Comparison of ENCODE assay signal across 17 cellular contexts in genomic region chr2:241908686-241909420, GRCh38. TPM values are rescaled to one million over a fixed set of nuclear protein-coding genes. Genes with fewer than 3 reads are reported as not detected.
DNase-seq lines count a peak whose midpoint lies in the region; ATAC-seq and TF ChIP-seq lines count a peak whose summit lies in the region.
"Had no signal": no experiment of that assay in that cellular context is flagged by ENCODE, and none has a peak within 500 bp of the region (broad histone marks: within the 10 kb centered on the region; RNA-seq: fewer than 3 reads in every experiment).

No MANE protein-coding gene starts in this region.

- H3K4me3 Mint-ChIP-seq in CD14-positive monocyte (peak overlapping the region; percentile 14 to 25), osteocyte (ENCODE audit: unreplicated experiment) (no peak overlapping the region)

- H4K20me1 ChIP-seq in osteoblast (ENCODE audit: insufficient read depth, low read length) = no peaks in the 10 kb centered on the region

- H3K79me2 ChIP-seq in osteoblast (ENCODE audit: insufficient read depth, low read length) = no peaks in the 10 kb centered on the region

- no peak for TF ChIP-seq POLR2A in Peyer's patch (IDR thresholded peaks at IDR 0.05)

- H3K27me3 Mint-ChIP-seq in CD14-positive monocyte (ENCODE audit: low read depth in 3 of 3) (peaks cover 0 to 4% (median 1%) of the 10 kb centered on the region in 3 donors), osteocyte (ENCODE audit: unreplicated experiment) (no peaks in the 10 kb centered on the region)

- no peaks in the 10 kb centered on the region for H3K4me1 Mint-ChIP-seq in CD14-positive monocyte
- no peaks in the 10 kb centered on the region for H3K4me1 Mint-ChIP-seq in osteocyte (ENCODE audit: unreplicated experiment)

- H3K9me3 Mint-ChIP-seq in CD14-positive monocyte (peaks cover 11 to 34% (median 21%) of the 10 kb centered on the region in 7 donors), osteocyte (ENCODE audit: unreplicated experiment) (peaks cover 19% of the 10 kb centered on the region)

- intact Hi-C loops in CD14-positive monocyte (cut with micrococcal nuclease) (no loop called here), A673 (cut with micrococcal nuclease; ENCODE audit: unreplicated experiment) (no loop called here)

- H3K27ac ChIP-seq in Peyer's patch (no peak overlapping the region), osteoblast (ENCODE audit: low read depth, low read length) (no peak overlapping the region), A673 (ENCODE audit: low read depth, low read length, poor library complexity, severe bottlenecking) (no peak overlapping the region)
- H3K27ac ChIP-seq: C4-2B, SJCRH30 had no signal

- no peaks in the 10 kb centered on the region for H3K36me3 ChIP-seq in Peyer's patch
- H3K36me3 ChIP-seq in osteoblast (ENCODE audit: insufficient read depth, low read length) = no peaks in the 10 kb centered on the region
- H3K36me3 ChIP-seq in A673 (ENCODE audit: insufficient read depth, low read length, poor library complexity, severe bottlenecking) = no peaks in the 10 kb centered on the region
- H3K36me3 ChIP-seq: SJCRH30 had no signal

- CTCF ChIA-PET in A673 (lab: Charles Lee) = no interaction called here

- ATAC-seq in left lobe of liver (peak; percentile 7), HG02938 (IDR thresholded peaks at IDR 0.05; ENCODE audit: unreplicated experiment) (no peak), GM21723 (IDR thresholded peaks at IDR 0.05; ENCODE audit: unreplicated experiment) (no peak)
- ATAC-seq: K562 had no signal

- BruUV-seq in A673 (replicated peaks; lab: Mats Ljungman, UMichigan) = no TSS peak

- H3K4me3 ChIP-seq in Peyer's patch = no peak overlapping the region
- H3K4me3 ChIP-seq in osteoblast (ENCODE audit: insufficient read depth, low read length) = no peak overlapping the region
- H3K4me3 ChIP-seq in A673 (ENCODE audit: low read depth, low read length, poor library complexity, severe bottlenecking) = no peak overlapping the region
- H3K4me3 ChIP-seq: K562, SJCRH30 had no signal

- no peak overlapping the region for H3K4me2 ChIP-seq in osteoblast (ENCODE audit: insufficient read depth, low read length)

- H3K27ac Mint-ChIP-seq in CD14-positive monocyte (no peak overlapping the region), osteocyte (ENCODE audit: unreplicated experiment) (no peak overlapping the region)

- no peaks in the 10 kb centered on the region for H3K4me1 ChIP-seq in Peyer's patch
- no peaks in the 10 kb centered on the region for H3K4me1 ChIP-seq in osteoblast (ENCODE audit: insufficient read depth, low read length)
- H3K4me1 ChIP-seq in A673 (ENCODE audit: insufficient read depth, low read length, poor library complexity, severe bottlenecking) = no peaks in the 10 kb centered on the region
- H3K4me1 ChIP-seq: SJCRH30 had no signal

- POLR2A ChIA-PET in A673 (lab: Charles Lee; ENCODE audit: low non-redundant PET) = no interaction called here

- H3K27me3 ChIP-seq in Peyer's patch (no peaks in the 10 kb centered on the region), osteoblast (ENCODE audit: insufficient read depth, low read length) (no peaks in the 10 kb centered on the region), A673 (replicated peaks; ENCODE audit: insufficient read depth, low read depth, low read length, poor library complexity) (no peaks in the 10 kb centered on the region)
- H3K27me3 ChIP-seq: SJCRH30 had no signal

- DNase-seq in CD14-positive monocyte (ENCODE audit: low spot score) (peak; percentile 39), Peyer's patch (peak in 2 of 3 donors; percentile 15 to 32), left lobe of liver (ENCODE audit: low spot score) (peak; percentile 41), osteoblast (ENCODE audit: insufficient read length, low spot score, missing footprints) (peak; percentile 44), A673 (ENCODE audit: low spot score) (no peak), osteocyte (ENCODE audit: extremely low spot score, unreplicated experiment) (no peak)
- DNase-seq: HCEC 1CT, NCI-H1417 treated with DMSO at 0.1 percent for 48 hours, NCI-H1930, NCI-H2171 treated with DMSO at 0.1 percent for 48 hours, NCI-H446 treated with DMSO at 0.1 percent for 48 hours, SJCRH30 had no signal

- H3K36me3 Mint-ChIP-seq in CD14-positive monocyte (peaks cover 2 to 12% of the 10 kb centered on the region in 2 donors), osteocyte (ENCODE audit: unreplicated experiment) (peaks cover 4% of the 10 kb centered on the region)

- H3K9me3 ChIP-seq in Peyer's patch (no peaks in the 10 kb centered on the region), osteoblast (ENCODE audit: low read depth, low read length) (no peaks in the 10 kb centered on the region), A673 (ENCODE audit: low read depth, low read length, poor library complexity, severe bottlenecking) (no peaks in the 10 kb centered on the region)
- H3K9me3 ChIP-seq: SJCRH30 had no signal

- no peak for TF ChIP-seq CTCF in CD14-positive monocyte (IDR thresholded peaks at IDR 0.05)
- TF ChIP-seq CTCF in Peyer's patch (IDR thresholded peaks at IDR 0.05) = no peak
- no peak for TF ChIP-seq CTCF in osteoblast (IDR thresholded peaks at IDR 0.05; ENCODE audit: extremely low read depth, low read depth, low read length)
- no peak for TF ChIP-seq CTCF in A673 (conservative IDR thresholded peaks at IDR 0.05; ENCODE audit: low read depth, low read length)
- TF ChIP-seq CTCF in osteocyte (IDR thresholded peaks at IDR 0.05) = no peak

- no peak overlapping the region for H2AFZ ChIP-seq in osteoblast (ENCODE audit: low read length)

RNA-seq across cellular contexts. Expression of gene RTP5, which starts 39.3 kb away (rescaled TPM):
- polyA plus RNA-seq in CD14-positive monocyte = not detected
- under 1 TPM in 1 of 4 donors, not detected in 3; 0.54 TPM for total RNA-seq in Peyer's patch
- total RNA-seq in left lobe of liver = not detected
- total RNA-seq in osteoblast = not detected in 2 replicates
- 0.20 TPM in 1 of 2 replicates, not detected in the other for total RNA-seq in A673 (2021)
- not detected in 2 replicates for total RNA-seq in osteocyte
- total RNA-seq: Daoy, K562, SJCRH30 had no signal
- polyA plus RNA-seq: K562 had no signal

RNA-seq across cellular contexts. Expression of gene PDCD1, which starts 50.2 kb away (rescaled TPM):
- polyA plus RNA-seq in CD14-positive monocyte = under 1 TPM in 1 of 2 donors, not detected in 1; 0.08 TPM
- 1 to 10 TPM in 2 of 4 donors, not detected in 2; 1.6 to 2.7 TPM for total RNA-seq in Peyer's patch
- 0.18 TPM for total RNA-seq in left lobe of liver
- total RNA-seq in osteoblast = not detected in 2 replicates
- total RNA-seq in A673 (2021) = 0.34 and 0.35 TPM in 2 replicates
- not detected in 2 replicates for total RNA-seq in osteocyte
- total RNA-seq: Daoy had no signal

Comparison
In these comparisons a context has a peak if more than half of its experiments do, and no peak if none do; other contexts are left out.
1. DNase-seq: peak in CD14-positive monocyte (single experiment), Peyer's patch (2 of 3), left lobe of liver (single experiment) and osteoblast (single experiment); none in A673 (single experiment) and osteocyte (single experiment).